8 cellular contexts compared by ENCODE assay signal in genomic region chr1:46616277-46617107, GRCh38. TPM values are rescaled to one million over a fixed set of nuclear protein-coding genes. Genes with fewer than 3 reads are reported as not detected.
DNase-seq lines count a peak whose midpoint lies in the region; ATAC-seq and TF ChIP-seq lines count a peak whose summit lies in the region.

MOB3C (minus strand) TSS chr1:46616811; CDS start chr1:46613321, 3,490 bp downstream.

- intact Hi-C loops in CD4-positive, alpha-beta memory T cell (cut with micrococcal nuclease): loop anchor here (1.0 to 5.0 kb wide), 2 partner anchors 12 to 101 kb away; partner anchors contain the start of genes EFCAB14 and MKNK1
- intact Hi-C loops in sciatic nerve (cut with DNase I): no loop called here

- H3K27ac Mint-ChIP-seq in CD4-positive, alpha-beta memory T cell: peak within 1 kb of the TSS; percentile 87 to 97 (median 94)

- DNase-seq in CD4-positive, alpha-beta memory T cell: peak; percentile 62 to 74 (median 63)
- DNase-seq in HT-29 (ENCODE audit: low spot score): peak; percentile 56
- peak; percentile 55 for DNase-seq in T1000 (lab: John Stamatoyannopoulos, UW)
- DNase-seq in astrocyte of the spinal cord (ENCODE audit: low read depth, low spot score): peak; percentile 64
- DNase-seq in hypothalamus (lab: John Stamatoyannopoulos, UW): peak in 47 of 51 donors; percentile 20 to 85 (median 61)
- peak; percentile 92 for DNase-seq in sciatic nerve (ENCODE audit: low spot score)
- no peak for DNase-seq in SKM-1 (lab: John Stamatoyannopoulos, UW; ENCODE audit: unreplicated experiment)

- peaks cover 51% of the 10 kb centered on the region for H3K4me1 ChIP-seq in CD4-positive, alpha-beta memory T cell (ENCODE audit: insufficient read depth, low read length)

- H3K36me3 Mint-ChIP-seq in CD4-positive, alpha-beta memory T cell: peaks cover 0 to 14% of the 10 kb centered on the region in 2 donors

- H3K27ac ChIP-seq in CD4-positive, alpha-beta memory T cell (ENCODE audit: low read depth, low read length): peak within 1 kb of the TSS; percentile 81

- no peaks in the 10 kb centered on the region for H3K27me3 ChIP-seq in CD4-positive, alpha-beta memory T cell (ENCODE audit: insufficient read depth, low read length)

- no peaks in the 10 kb centered on the region for H3K9me3 ChIP-seq in CD4-positive, alpha-beta memory T cell (ENCODE audit: control insufficient read depth in 1 of 2, low read length in 2 of 2)

- peak within 1 kb of the TSS; percentile 92 to 96 (median 94) for H3K4me3 Mint-ChIP-seq in CD4-positive, alpha-beta memory T cell

- no peaks in the 10 kb centered on the region for H3K9me3 Mint-ChIP-seq in CD4-positive, alpha-beta memory T cell

- CTCF ChIA-PET in CD4-positive, alpha-beta memory T cell (lab: Charles Lee; ENCODE audit: partially characterized antibody): interaction anchor here (0.8 to 3.2 kb wide), 7 partner anchors 12 to 109 kb away, joined by 3 to 37 read pairs (median 4); partner anchors contain the start of gene MKNK1

- no peaks in the 10 kb centered on the region for H3K36me3 ChIP-seq in CD4-positive, alpha-beta memory T cell (ENCODE audit: insufficient read depth, low read length)

- ATAC-seq in GM19463 (IDR thresholded peaks at IDR 0.05; ENCODE audit: unreplicated experiment) (peak; percentile 68), sciatic nerve (peak; percentile 93)

- peak within 1 kb of the TSS; percentile 82 to 96 for H3K4me3 ChIP-seq in CD4-positive, alpha-beta memory T cell (ENCODE audit: low read length in 2 of 2)
- peak within 1 kb of the TSS; percentile 66 for H3K4me3 ChIP-seq in astrocyte of the spinal cord (ENCODE audit: low read depth, low read length)

- in situ Hi-C loops in astrocyte of the spinal cord (cut with HindIII; ENCODE audit: low sequenced_read_pairs): no loop called here

- H3K27me3 Mint-ChIP-seq in CD4-positive, alpha-beta memory T cell: no peaks in the 10 kb centered on the region

- TF ChIP-seq CTCF in astrocyte of the spinal cord (IDR thresholded peaks at IDR 0.05; ENCODE audit: low read depth, low read length): no peak

- H3K4me1 Mint-ChIP-seq in CD4-positive, alpha-beta memory T cell: peaks cover 22 to 57% (median 41%) of the 10 kb centered on the region in 4 donors

- POLR2A ChIA-PET in CD4-positive, alpha-beta memory T cell (lab: Charles Lee; ENCODE audit: partially characterized antibody): interaction anchor here (0.6 to 10.4 kb wide), 9 partner anchors 12 to 313 kb away, joined by 3 to 182 read pairs (median 4); partner anchors contain the start of genes ATPAF1, EFCAB14, LRRC41 and MKNK1

RNA-seq across cellular contexts. Expression of gene MOB3C, which starts in this region (rescaled TPM):
- 10 to 100 TPM; 27.8 to 29.5 TPM for total RNA-seq in CD4-positive, alpha-beta memory T cell
- polyA plus RNA-seq in CD4-positive, alpha-beta memory T cell: 10 to 100 TPM in 1 of 2 donors, 1 to 10 TPM in 1; 9.8 to 19.1 TPM
- total RNA-seq in HT-29 (2014; rRNA removed; shearing (Covaris generic)): 10.3 and 12.3 TPM in 2 replicates
- 25.8 TPM for total RNA-seq in sciatic nerve
